Comparison of ENCODE assay signal across 24 cellular contexts in the genomic region with DNA sequence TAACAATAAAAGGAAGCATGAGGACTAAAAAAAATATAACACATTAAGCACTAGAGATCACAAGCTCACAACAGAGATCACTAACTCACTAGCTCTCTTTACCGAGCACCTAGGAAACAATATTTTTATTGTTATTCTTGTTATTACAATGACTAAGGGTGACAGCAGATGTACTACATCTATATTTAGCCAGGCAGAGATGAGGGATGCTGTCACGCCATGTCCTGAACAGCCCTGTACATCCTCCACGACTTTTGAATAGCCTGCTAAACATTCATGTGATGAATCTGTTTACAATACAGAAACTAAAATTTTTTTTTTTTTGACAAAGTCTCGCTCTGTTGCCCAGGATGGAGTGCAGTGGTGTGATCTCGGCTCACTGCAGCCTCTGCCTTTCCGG. TPM values are rescaled to one million over a fixed set of nuclear protein-coding genes. Genes with fewer than 3 reads are reported as not detected.
DNase-seq lines count a peak whose midpoint lies in the region; ATAC-seq, FAIRE-seq and TF ChIP-seq lines count a peak whose summit lies in the region.
"Had no signal": no experiment of that assay in that cellular context is flagged by ENCODE, and none has a peak within 500 bp of the region (broad histone marks: within the 10 kb centered on the region; RNA-seq: fewer than 3 reads in every experiment).

No MANE protein-coding gene starts in this region.

- CTCF ChIA-PET in WTC11 (lab: Charles Lee) = no interaction called here

- no peaks in the 10 kb centered on the region for H3K9me3 ChIP-seq in skeletal muscle satellite cell (replicated peaks; ENCODE audit: low read length)
- H3K9me3 ChIP-seq: left lung, right atrium auricular region, tibial artery had no signal

- no peaks in the 10 kb centered on the region for H3K27me3 Mint-ChIP-seq in WTC11 (ENCODE audit: low read depth)
- H3K27me3 Mint-ChIP-seq: activated CD4-positive, alpha-beta T cell treated with anti-CD3 and anti-CD28 coated beads, Interleukin-2, amount 10 ng/mL, durations not matched to agents 24 days and 14 days had no signal

- H3K4me2 ChIP-seq in skeletal muscle satellite cell (ENCODE audit: low read length) = peak overlapping the region; percentile 43

- DNase-seq in H54 (ENCODE audit: insufficient read length, low spot score) = peak; percentile 23
- peak; percentile 41 for DNase-seq in fibroblast of gingiva (ENCODE audit: low read depth)
- DNase-seq in WTC11 (ENCODE audit: low spot score) = no peak
- no peak for DNase-seq in central memory CD4-positive, alpha-beta T cell
- DNase-seq: activated effector memory CD4-positive, alpha-beta T cell treated with anti-CD3 and anti-CD28 coated beads, Interleukin-2, amount 50 U/mL, for 16 hours; DND-41; Kasumi-1; left lung; NCI-H1105; NCI-H2081; NCI-H446; NK-92 treated with Interleukin-12 subunit alpha and Interleukin-12 subunit beta, amount 100 ng/mL, for 24 hours; nucleus accumbens; SW 1271; tibial artery had no signal

- H3K4me1 Mint-ChIP-seq in WTC11 = no peaks in the 10 kb centered on the region
- H3K4me1 Mint-ChIP-seq: activated CD4-positive, alpha-beta T cell treated with anti-CD3 and anti-CD28 coated beads, Interleukin-2, amount 10 ng/mL, durations not matched to agents 24 days and 14 days had no signal

- peaks cover 16% of the 10 kb centered on the region for H3K4me1 ChIP-seq in skeletal muscle satellite cell (ENCODE audit: control insufficient read depth, insufficient read depth, low read length)
- H3K4me1 ChIP-seq: left lung, right atrium auricular region, tibial artery had no signal

- H3K36me3 Mint-ChIP-seq in WTC11 = peaks cover 39% of the 10 kb centered on the region

- H3K27me3 ChIP-seq in skeletal muscle satellite cell (ENCODE audit: control insufficient read depth, insufficient read depth, low read length) = no peaks in the 10 kb centered on the region
- H3K27me3 ChIP-seq: left lung, right atrium auricular region, tibial artery had no signal

- H3K4me3 ChIP-seq in skeletal muscle satellite cell (ENCODE audit: low read length) = no peak overlapping the region
- H3K4me3 ChIP-seq: left lung, right atrium auricular region, tibial artery had no signal

- H3K9ac ChIP-seq in skeletal muscle satellite cell (ENCODE audit: low read depth, low read length) = peak overlapping the region; percentile 70

- no peak overlapping the region for H3K4me3 Mint-ChIP-seq in WTC11
- H3K4me3 Mint-ChIP-seq: activated CD4-positive, alpha-beta T cell treated with anti-CD3 and anti-CD28 coated beads, Interleukin-2, amount 10 ng/mL, durations not matched to agents 24 days and 14 days had no signal

- no peak for TF ChIP-seq POLR2A in H54 (IDR thresholded peaks at IDR 0.05; ENCODE audit: low read depth, low read length)

- H3K36me3 ChIP-seq in skeletal muscle satellite cell (ENCODE audit: insufficient read depth, low read length) = peaks cover 61% of the 10 kb centered on the region

- no peaks in the 10 kb centered on the region for H3K9me3 Mint-ChIP-seq in WTC11
- H3K9me3 Mint-ChIP-seq: activated CD4-positive, alpha-beta T cell treated with anti-CD3 and anti-CD28 coated beads, Interleukin-2, amount 10 ng/mL, durations not matched to agents 24 days and 14 days had no signal

- TF ChIP-seq CTCF in WTC11 (IDR thresholded peaks at IDR 0.05) = no peak

- peak; percentile 93 for FAIRE-seq in H54 (lab: Jason Lieb, UNC)
- FAIRE-seq: colon, endometrium, HTR-8/SVneo, TTC549 had no signal

- no peak overlapping the region for H3K27ac Mint-ChIP-seq in WTC11
- H3K27ac Mint-ChIP-seq: activated CD4-positive, alpha-beta T cell treated with anti-CD3 and anti-CD28 coated beads, Interleukin-2, amount 10 ng/mL, durations not matched to agents 24 days and 14 days had no signal

- POLR2A ChIA-PET in WTC11 (lab: Charles Lee) = no interaction called here

- H3K27ac ChIP-seq in angular gyrus (ENCODE audit: low read depth, low read length) = peak overlapping the region; percentile 58
- H3K27ac ChIP-seq: left lung, right atrium auricular region, tibial artery had no signal

- ATAC-seq in WTC11 = no peak
- no peak for ATAC-seq in GM19035 (IDR thresholded peaks at IDR 0.05; ENCODE audit: unreplicated experiment)
- ATAC-seq: left lung had no signal

TF ChIP-seq in WTC11, 78 proteins besides CTCF, POLR2A, EP300 and RAD21 (continues in another document):
- TF ChIP-seq, protein P1, sequence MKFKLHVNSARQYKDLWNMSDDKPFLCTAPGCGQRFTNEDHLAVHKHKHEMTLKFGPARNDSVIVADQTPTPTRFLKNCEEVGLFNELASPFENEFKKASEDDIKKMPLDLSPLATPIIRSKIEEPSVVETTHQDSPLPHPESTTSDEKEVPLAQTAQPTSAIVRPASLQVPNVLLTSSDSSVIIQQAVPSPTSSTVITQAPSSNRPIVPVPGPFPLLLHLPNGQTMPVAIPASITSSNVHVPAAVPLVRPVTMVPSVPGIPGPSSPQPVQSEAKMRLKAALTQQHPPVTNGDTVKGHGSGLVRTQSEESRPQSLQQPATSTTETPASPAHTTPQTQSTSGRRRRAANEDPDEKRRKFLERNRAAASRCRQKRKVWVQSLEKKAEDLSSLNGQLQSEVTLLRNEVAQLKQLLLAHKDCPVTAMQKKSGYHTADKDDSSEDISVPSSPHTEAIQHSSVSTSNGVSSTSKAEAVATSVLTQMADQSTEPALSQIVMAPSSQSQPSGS (CRISPR knock-in tag; IDR thresholded peaks at IDR 0.05; ENCODE audit: borderline replicate concordance, low read depth) = no peak
- no peak for TF ChIP-seq ETV6 (CRISPR knock-in tag; IDR thresholded peaks at IDR 0.05)
- TF ChIP-seq, protein P2, sequence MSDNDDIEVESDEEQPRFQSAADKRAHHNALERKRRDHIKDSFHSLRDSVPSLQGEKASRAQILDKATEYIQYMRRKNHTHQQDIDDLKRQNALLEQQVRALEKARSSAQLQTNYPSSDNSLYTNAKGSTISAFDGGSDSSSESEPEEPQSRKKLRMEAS (CRISPR knock-in tag; IDR thresholded peaks at IDR 0.05) = no peak
- no peak for TF ChIP-seq FOXJ3 (CRISPR knock-in tag; IDR thresholded peaks at IDR 0.05; ENCODE audit: borderline replicate concordance)
- TF ChIP-seq NFE2L1 (CRISPR knock-in tag; IDR thresholded peaks at IDR 0.05) = no peak
- TF ChIP-seq, protein P3, sequence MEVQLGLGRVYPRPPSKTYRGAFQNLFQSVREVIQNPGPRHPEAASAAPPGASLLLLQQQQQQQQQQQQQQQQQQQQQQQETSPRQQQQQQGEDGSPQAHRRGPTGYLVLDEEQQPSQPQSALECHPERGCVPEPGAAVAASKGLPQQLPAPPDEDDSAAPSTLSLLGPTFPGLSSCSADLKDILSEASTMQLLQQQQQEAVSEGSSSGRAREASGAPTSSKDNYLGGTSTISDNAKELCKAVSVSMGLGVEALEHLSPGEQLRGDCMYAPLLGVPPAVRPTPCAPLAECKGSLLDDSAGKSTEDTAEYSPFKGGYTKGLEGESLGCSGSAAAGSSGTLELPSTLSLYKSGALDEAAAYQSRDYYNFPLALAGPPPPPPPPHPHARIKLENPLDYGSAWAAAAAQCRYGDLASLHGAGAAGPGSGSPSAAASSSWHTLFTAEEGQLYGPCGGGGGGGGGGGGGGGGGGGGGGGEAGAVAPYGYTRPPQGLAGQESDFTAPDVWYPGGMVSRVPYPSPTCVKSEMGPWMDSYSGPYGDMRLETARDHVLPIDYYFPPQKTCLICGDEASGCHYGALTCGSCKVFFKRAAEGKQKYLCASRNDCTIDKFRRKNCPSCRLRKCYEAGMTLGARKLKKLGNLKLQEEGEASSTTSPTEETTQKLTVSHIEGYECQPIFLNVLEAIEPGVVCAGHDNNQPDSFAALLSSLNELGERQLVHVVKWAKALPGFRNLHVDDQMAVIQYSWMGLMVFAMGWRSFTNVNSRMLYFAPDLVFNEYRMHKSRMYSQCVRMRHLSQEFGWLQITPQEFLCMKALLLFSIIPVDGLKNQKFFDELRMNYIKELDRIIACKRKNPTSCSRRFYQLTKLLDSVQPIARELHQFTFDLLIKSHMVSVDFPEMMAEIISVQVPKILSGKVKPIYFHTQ (CRISPR knock-in tag; IDR thresholded peaks at IDR 0.05) = no peak
- TF ChIP-seq, protein P4, sequence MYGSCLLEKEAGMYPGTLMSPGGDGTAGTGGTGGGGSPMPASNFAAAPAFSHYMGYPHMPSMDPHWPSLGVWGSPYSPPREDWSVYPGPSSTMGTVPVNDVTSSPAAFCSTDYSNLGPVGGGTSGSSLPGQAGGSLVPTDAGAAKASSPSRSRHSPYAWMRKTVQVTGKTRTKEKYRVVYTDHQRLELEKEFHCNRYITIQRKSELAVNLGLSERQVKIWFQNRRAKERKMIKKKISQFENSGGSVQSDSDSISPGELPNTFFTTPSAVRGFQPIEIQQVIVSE (CRISPR knock-in tag; IDR thresholded peaks at IDR 0.05; ENCODE audit: borderline replicate concordance) = no peak
- TF ChIP-seq, protein P5, sequence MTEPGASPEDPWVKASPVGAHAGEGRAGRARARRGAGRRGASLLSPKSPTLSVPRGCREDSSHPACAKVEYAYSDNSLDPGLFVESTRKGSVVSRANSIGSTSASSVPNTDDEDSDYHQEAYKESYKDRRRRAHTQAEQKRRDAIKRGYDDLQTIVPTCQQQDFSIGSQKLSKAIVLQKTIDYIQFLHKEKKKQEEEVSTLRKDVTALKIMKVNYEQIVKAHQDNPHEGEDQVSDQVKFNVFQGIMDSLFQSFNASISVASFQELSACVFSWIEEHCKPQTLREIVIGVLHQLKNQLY (CRISPR knock-in tag; IDR thresholded peaks at IDR 0.05) = no peak
- no peak for TF ChIP-seq ZNF317 (CRISPR knock-in tag; IDR thresholded peaks at IDR 0.05; ENCODE audit: borderline replicate concordance, low read depth)
- TF ChIP-seq SMAD4 (CRISPR knock-in tag; IDR thresholded peaks at IDR 0.05) = no peak
- no peak for TF ChIP-seq ZNF121 (CRISPR knock-in tag; IDR thresholded peaks at IDR 0.05)
- TF ChIP-seq ESRRA (CRISPR knock-in tag; IDR thresholded peaks at IDR 0.05; ENCODE audit: borderline replicate concordance) = no peak
- no peak for TF ChIP-seq ATF1 (CRISPR knock-in tag; IDR thresholded peaks at IDR 0.05)
- no peak for TF ChIP-seq SMAD3 (CRISPR knock-in tag; IDR thresholded peaks at IDR 0.05; ENCODE audit: borderline replicate concordance)

RNA-seq across cellular contexts. Expression of a gene that starts 22.7 kb away (rescaled TPM):
- total RNA-seq in skeletal muscle satellite cell (2012; rRNA removed) = 11.8 and 14.7 TPM in 2 replicates
- 32.2 to 34.9 TPM (median 32.5 TPM) in 3 replicates for total RNA-seq in WTC11 (2021)

RNA-seq across cellular contexts. Expression of a gene that starts 38.9 kb away (rescaled TPM):
- total RNA-seq in skeletal muscle satellite cell (2012; rRNA removed) = 5.6 and 6.6 TPM in 2 replicates
- 8.0 to 8.6 TPM (median 8.4 TPM) in 3 replicates for total RNA-seq in WTC11 (2021)

RNA-seq across cellular contexts. Expression of a gene that starts 39.1 kb away (rescaled TPM):
- total RNA-seq in skeletal muscle satellite cell (2012; rRNA removed) = 11.6 and 18.0 TPM in 2 replicates
- 24.1 to 25.4 TPM (median 24.9 TPM) in 3 replicates for total RNA-seq in WTC11 (2021)

Comparison
In these comparisons a context has a peak if more than half of its experiments do, and no peak if none do; other contexts are left out.
1. DNase-seq: peak in H54 (single experiment) and fibroblast of gingiva (single experiment); none in WTC11 (single experiment) and central memory CD4-positive, alpha-beta T cell (single experiment).